15 cellular contexts compared by ENCODE assay signal in the genomic region with DNA sequence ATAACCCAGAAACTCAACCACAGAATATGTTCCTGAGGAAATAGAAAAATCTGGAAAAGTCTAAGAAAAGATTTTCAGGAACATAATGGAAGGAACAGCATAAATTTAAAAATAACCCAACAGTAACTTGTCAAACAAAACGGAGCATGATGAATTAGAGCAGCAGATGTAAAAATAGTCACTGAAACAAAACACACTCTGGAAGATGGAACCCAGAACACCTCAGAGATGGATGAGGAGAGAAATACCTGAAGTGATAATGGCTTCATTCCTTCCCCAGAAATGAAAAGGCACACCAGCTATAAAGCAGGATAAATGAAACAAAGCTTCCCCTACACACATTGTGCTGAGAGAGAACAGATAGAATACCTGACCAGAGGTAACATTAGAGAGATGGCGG. TPM values are rescaled to one million over a fixed set of nuclear protein-coding genes. Genes with fewer than 3 reads are reported as not detected.
DNase-seq lines count a peak whose midpoint lies in the region; ATAC-seq and TF ChIP-seq lines count a peak whose summit lies in the region.
"Had no signal": no experiment of that assay in that cellular context is flagged by ENCODE, and none has a peak within 500 bp of the region (broad histone marks: within the 10 kb centered on the region; RNA-seq: fewer than 3 reads in every experiment).

No MANE protein-coding gene starts in this region.

- no peak for TF ChIP-seq CTCF in WI38 (IDR thresholded peaks at IDR 0.05; ENCODE audit: low read depth, low read length)
- TF ChIP-seq CTCF in left lung (IDR thresholded peaks at IDR 0.05), result no peak

- no peaks in the 10 kb centered on the region for H3K36me3 ChIP-seq in left lung

- intact Hi-C loops in left lung (cut with DNase I), result no loop called here

- H3K27ac ChIP-seq in left lung, result peak overlapping the region; percentile 20 to 54

- peak overlapping the region; percentile 16 for H3K4me3 Mint-ChIP-seq in T-helper 2 cell treated with Interferon-gamma antibody and Interleukin-4, amounts not matched to agents 5 μg/mL and 100 μg/mL, for 36 hours
- peak overlapping the region; percentile 15 for H3K4me3 Mint-ChIP-seq in stimulated activated effector memory CD8-positive, alpha-beta T cell treated with anti-CD3 and anti-CD28 coated beads, Interleukin-12 subunit alpha, Interleukin-12 subunit beta, amount 100 ng/mL, for 72 hours

- no peaks in the 10 kb centered on the region for H3K27me3 ChIP-seq in left lung

- H3K9me3 Mint-ChIP-seq in T-helper 2 cell treated with Interferon-gamma antibody and Interleukin-4, amounts not matched to agents 5 μg/mL and 100 μg/mL, for 36 hours, result no peaks in the 10 kb centered on the region
- no peaks in the 10 kb centered on the region for H3K9me3 Mint-ChIP-seq in stimulated activated effector memory CD8-positive, alpha-beta T cell treated with anti-CD3 and anti-CD28 coated beads, Interleukin-12 subunit alpha, Interleukin-12 subunit beta, amount 100 ng/mL, for 72 hours

- H3K27ac Mint-ChIP-seq in T-helper 2 cell treated with Interferon-gamma antibody and Interleukin-4, amounts not matched to agents 5 μg/mL and 100 μg/mL, for 36 hours, result peak overlapping the region; percentile 5
- H3K27ac Mint-ChIP-seq in stimulated activated effector memory CD8-positive, alpha-beta T cell treated with anti-CD3 and anti-CD28 coated beads, Interleukin-12 subunit alpha, Interleukin-12 subunit beta, amount 100 ng/mL, for 72 hours, result peak overlapping the region; percentile 2

- no peaks in the 10 kb centered on the region for H3K27me3 Mint-ChIP-seq in T-helper 2 cell treated with Interferon-gamma antibody and Interleukin-4, amounts not matched to agents 5 μg/mL and 100 μg/mL, for 36 hours (ENCODE audit: low read depth)

- H3K9me3 ChIP-seq in left lung, result no peaks in the 10 kb centered on the region

- H3K4me1 ChIP-seq in left lung, result peaks cover 7 to 52% of the 10 kb centered on the region in 2 donors

- ATAC-seq in left lung, result no peak
- no peak for ATAC-seq in stimulated activated effector memory CD8-positive, alpha-beta T cell treated with anti-CD3 and anti-CD28 coated beads, Interleukin-12 subunit alpha, Interleukin-12 subunit beta, amount 100 ng/mL, for 72 hours

- H3K36me3 Mint-ChIP-seq in T-helper 2 cell treated with Interferon-gamma antibody and Interleukin-4, amounts not matched to agents 5 μg/mL and 100 μg/mL, for 36 hours (ENCODE audit: low read depth), result peaks cover 31% of the 10 kb centered on the region
- H3K36me3 Mint-ChIP-seq in stimulated activated effector memory CD8-positive, alpha-beta T cell treated with anti-CD3 and anti-CD28 coated beads, Interleukin-12 subunit alpha, Interleukin-12 subunit beta, amount 100 ng/mL, for 72 hours, result peaks cover 98% of the 10 kb centered on the region

- DNase-seq in T-helper 2 cell treated with Interferon-gamma antibody and Interleukin-4, amounts not matched to agents 5 μg/mL and 100 μg/mL, for 36 hours (ENCODE audit: low spot score), result no peak
- no peak for DNase-seq in T-helper 2 cell
- DNase-seq in left lung, result no peak
- DNase-seq in stimulated activated effector memory CD8-positive, alpha-beta T cell treated with anti-CD3 and anti-CD28 coated beads, Interleukin-12 subunit alpha, Interleukin-12 subunit beta, amount 100 ng/mL, for 72 hours (ENCODE audit: low spot score in 2 of 2), result no peak
- no peak for DNase-seq in dedifferentiated amniotic fluid mesenchymal stem cell (ENCODE audit: extremely low spot score)
- no peak for DNase-seq in activated effector memory CD4-positive, alpha-beta T cell treated with Interleukin-2 at 50 U/mL for 16 hours
- no peak for DNase-seq in CD1c-positive myeloid dendritic cell (ENCODE audit: extremely low spot score)
- DNase-seq: 8988T, hypothalamus, mammary epithelial cell, NCI-H2171, retina, SW 1271 had no signal

- H3K4me3 ChIP-seq in WI38 (ENCODE audit: low read depth, low read length) (peak overlapping the region; percentile 18; the same call in 1 of the 2 replicates), left lung (no peak overlapping the region)

- H3K4me1 Mint-ChIP-seq in T-helper 2 cell treated with Interferon-gamma antibody and Interleukin-4, amounts not matched to agents 5 μg/mL and 100 μg/mL, for 36 hours (ENCODE audit: low read depth), result peaks cover 36% of the 10 kb centered on the region
- peaks cover 40% of the 10 kb centered on the region for H3K4me1 Mint-ChIP-seq in stimulated activated effector memory CD8-positive, alpha-beta T cell treated with anti-CD3 and anti-CD28 coated beads, Interleukin-12 subunit alpha, Interleukin-12 subunit beta, amount 100 ng/mL, for 72 hours

RNA-seq across cellular contexts. Expression of a gene that starts 6.3 kb away (rescaled TPM):
- 10 to 100 TPM; 24.0 to 33.0 TPM for total RNA-seq in left lung

RNA-seq across cellular contexts. Expression of a gene that starts 6.7 kb away (rescaled TPM):
- total RNA-seq in left lung, result 10 to 100 TPM; 31.3 to 38.6 TPM

RNA-seq across cellular contexts. Expression of a gene that starts 12.1 kb away (rescaled TPM):
- total RNA-seq in left lung, result 100 to 1,000 TPM; 192 to 227 TPM

RNA-seq across cellular contexts. Expression of a gene that starts 33.5 kb away (rescaled TPM):
- 10 to 100 TPM in 1 of 2 donors, 1 to 10 TPM in 1; 4.8 to 12.1 TPM for total RNA-seq in left lung

RNA-seq across cellular contexts. Expression of a gene that starts 34.3 kb away (rescaled TPM):
- total RNA-seq in left lung, result not detected
- total RNA-seq: M059J had no signal
